20 cellular contexts compared by ENCODE assay signal in genomic region chr10:128896183-128896805, GRCh38.
DNase-seq lines count a peak whose midpoint lies in the region; ATAC-seq, FAIRE-seq and TF ChIP-seq lines count a peak whose summit lies in the region.
"Had no signal": no experiment of that assay in that cellular context is flagged by ENCODE, and none has a peak within 500 bp of the region (broad histone marks: within the 10 kb centered on the region; RNA-seq: fewer than 3 reads in every experiment).

No MANE protein-coding gene starts in this region.

- WGBS in esophagus muscularis mucosa = 61% methylated on average over 8 of the region's 8 CpGs
- 67 to 72% methylated on average over 8 of the region's 8 CpGs for WGBS in heart right ventricle, 2 donors
- WGBS in aorta, 2 donors = 48 to 59% methylated on average over 8 of the region's 8 CpGs

- H3K9me3 ChIP-seq in esophagus muscularis mucosa = no peaks in the 10 kb centered on the region
- no peaks in the 10 kb centered on the region for H3K9me3 ChIP-seq in heart right ventricle
- H3K9me3 ChIP-seq in aorta (ENCODE audit: control insufficient read depth, low read length) = no peaks in the 10 kb centered on the region
- H3K9me3 ChIP-seq: MG63, Peyer's patch had no signal

- ATAC-seq in heart right ventricle (peak; percentile 62 to 79 (median 69)), aorta (ENCODE audit: low FRiP score) (peak; percentile 66), HG02642 (IDR thresholded peaks at IDR 0.05; ENCODE audit: poor library complexity, unreplicated experiment) (no peak)
- ATAC-seq: K562 had no signal

- intact Hi-C loops in esophagus muscularis mucosa (cut with DNase I) = no loop called here
- intact Hi-C loops in heart right ventricle (cut with DNase I) = no loop called here
- intact Hi-C loops in aorta (cut with DNase I) = no loop called here

- H3K36me3 ChIP-seq in esophagus muscularis mucosa (no peaks in the 10 kb centered on the region), heart right ventricle (no peaks in the 10 kb centered on the region), aorta (ENCODE audit: control insufficient read depth in 1 of 2, insufficient read depth in 2 of 2, low read length in 1 of 2) (no peaks in the 10 kb centered on the region)
- H3K36me3 ChIP-seq: BLaER1, MG63, Peyer's patch had no signal

- TF ChIP-seq POLR2A in esophagus muscularis mucosa (IDR thresholded peaks at IDR 0.05; ENCODE audit: low read depth) (no peak), GM12892 (IDR thresholded peaks at IDR 0.05; ENCODE audit: low read depth, low read length) (no peak)

- no peak for TF ChIP-seq CTCF in esophagus muscularis mucosa (IDR thresholded peaks at IDR 0.05)
- TF ChIP-seq CTCF in heart right ventricle (IDR thresholded peaks at IDR 0.05) = no peak
- no peak for TF ChIP-seq CTCF in nephron (IDR thresholded peaks at IDR 0.05; ENCODE audit: unreplicated experiment in 3 of 3)

- H3K4me1 ChIP-seq in esophagus muscularis mucosa (peaks cover 0 to 12% (median 5%) of the 10 kb centered on the region in 4 donors), heart right ventricle (peaks cover 0 to 33% (median 4%) of the 10 kb centered on the region in 9 donors), aorta (ENCODE audit: control insufficient read depth in 1 of 2, insufficient read depth in 2 of 2, low read length in 2 of 2) (no peaks in the 10 kb centered on the region)
- H3K4me1 ChIP-seq: BLaER1, Peyer's patch had no signal

- no peaks in the 10 kb centered on the region for H3K9me3 Mint-ChIP-seq in nephron
- H3K9me3 Mint-ChIP-seq: CD4-positive, alpha-beta T cell had no signal

- no peak overlapping the region for H3K27ac Mint-ChIP-seq in nephron
- H3K27ac Mint-ChIP-seq: CD4-positive, alpha-beta T cell had no signal

- no peak for FAIRE-seq in GM12892 (lab: Jason Lieb, UNC)
- FAIRE-seq: H54, K562 had no signal

- H3K27me3 Mint-ChIP-seq in nephron (ENCODE audit: low read depth) = peaks cover 4% of the 10 kb centered on the region
- H3K27me3 Mint-ChIP-seq: CD4-positive, alpha-beta T cell had no signal

- H3K4me1 Mint-ChIP-seq in nephron = peaks cover 24% of the 10 kb centered on the region

- H3K4me3 Mint-ChIP-seq in nephron = peak overlapping the region in 2 of 3 experiments; percentile 13 to 31
- H3K4me3 Mint-ChIP-seq: CD4-positive, alpha-beta T cell had no signal

- no peak for TF ChIP-seq EP300 in esophagus muscularis mucosa (IDR thresholded peaks at IDR 0.05)

- H3K27me3 ChIP-seq in esophagus muscularis mucosa (no peaks in the 10 kb centered on the region), heart right ventricle (peaks cover 0 to 14% (median 0%) of the 10 kb centered on the region in 7 donors), aorta (ENCODE audit: control insufficient read depth in 1 of 2, insufficient read depth in 2 of 2, low read length in 1 of 2) (no peaks in the 10 kb centered on the region)
- H3K27me3 ChIP-seq: BLaER1, MG63, Peyer's patch had no signal

- H3K27ac ChIP-seq in esophagus muscularis mucosa (replicated peaks in 1 of 4) (peak overlapping the region in 3 of 4 donors; percentile 46 to 69 (median 59)), heart right ventricle (peak overlapping the region in 9 of 10 donors; percentile 25 to 78 (median 71)), aorta (ENCODE audit: low read depth in 1 of 2, low read length in 2 of 2) (no peak overlapping the region)
- H3K27ac ChIP-seq: BLaER1, Peyer's patch had no signal

- H3K4me3 ChIP-seq in esophagus muscularis mucosa (no peak overlapping the region), heart right ventricle (no peak overlapping the region), aorta (ENCODE audit: low read length in 2 of 2) (no peak overlapping the region)
- H3K4me3 ChIP-seq: BLaER1, K562, MG63, Peyer's patch had no signal

- H3K36me3 Mint-ChIP-seq in nephron (ENCODE audit: low read depth) = no peaks in the 10 kb centered on the region

- DNase-seq in esophagus muscularis mucosa (ENCODE audit: extremely low spot score) (peak; percentile 50), heart right ventricle (peak in 1 of 2 donors; percentile 39), aorta (peak in 1 of 2 donors; percentile 55), NCI-H526 treated with DMSO at 0.1 percent for 48 hours (lab: John Stamatoyannopoulos, UW) (no peak), GM12892 (ENCODE audit: insufficient read length) (no peak)
- DNase-seq: CD4-positive, alpha-beta T cell; COR-L47; DMS79; MG63; NCI-H1417; NCI-H1694 treated with DMSO at 0.1 percent for 48 hours; NCI-H2081 treated with DMSO at 0.1 percent for 48 hours; NCI-H2171 treated with DMSO at 0.1 percent for 48 hours; NCI-H524 treated with DMSO at 0.1 percent for 48 hours; Peyer's patch had no signal

Comparison
In these comparisons a context has a peak if more than half of its experiments do, and no peak if none do; other contexts are left out.
1. H3K27ac ChIP-seq: peak in esophagus muscularis mucosa (3 of 4) and heart right ventricle (9 of 10); none in aorta (0 of 2).